1 cellular context compared by ENCODE assay signal in genomic region chr9:134774991-134775540, GRCh38.
TF ChIP-seq lines count a peak whose summit lies in the region.

No MANE protein-coding gene starts in this region.

TF ChIP-seq in SK-N-SH treated with all-trans-retinoic acid at 6 μM for 48 hours, 23 proteins besides CTCF, POLR2A, EP300 and RAD21 (continued from another document):
- TF ChIP-seq TSHZ2 (CRISPR knock-in tag; IDR thresholded peaks at IDR 0.05) (no peak), TCF4 (CRISPR knock-in tag; IDR thresholded peaks at IDR 0.05; ENCODE audit: borderline replicate concordance) (no peak)
